ENCODE assay signal across 8 cellular contexts in genomic region chr11:66579017-66579606, GRCh38. TPM values are rescaled to one million over a fixed set of nuclear protein-coding genes. Genes with fewer than 3 reads are reported as not detected.
DNase-seq lines count a peak whose midpoint lies in the region; ATAC-seq and TF ChIP-seq lines count a peak whose summit lies in the region.

No MANE protein-coding gene starts in this region.

- no peak for ATAC-seq in GM18517 (IDR thresholded peaks at IDR 0.05; ENCODE audit: unreplicated experiment)

- DNase-seq in NCI-H345 (lab: John Stamatoyannopoulos, UW) (peak; percentile 54), NCI-H345 treated with DMSO at 0.1 percent for 48 hours (lab: John Stamatoyannopoulos, UW; ENCODE audit: unreplicated experiment) (no peak), NCI-H82 treated with DMSO at 0.1 percent for 48 hours (lab: John Stamatoyannopoulos, UW; ENCODE audit: unreplicated experiment) (peak; percentile 12), endodermal cell (peak; percentile 93), midbrain (lab: John Stamatoyannopoulos, UW) (peak; percentile 55)
- DNase-seq in activated CD8-positive, alpha-beta memory T cell treated with anti-CD3 and anti-CD28 coated beads, Interleukin-2, amount 50 U/mL, for 1 hour (ENCODE audit: extremely low read depth) = peak; percentile 55
- peak; percentile 53 to 68 for DNase-seq in stimulated activated CD8-positive, alpha-beta memory T cell treated with anti-CD3 and anti-CD28 coated beads, Interleukin-4, amount 100 ng/mL, for 1 hour (ENCODE audit: low read depth in 2 of 2, low spot score in 1 of 2)

- H3K27ac ChIP-seq in endodermal cell (ENCODE audit: low read depth, low read length) = no peak overlapping the region

- peaks cover 25% of the 10 kb centered on the region for H3K27me3 Mint-ChIP-seq in endodermal cell (ENCODE audit: insufficient read depth)

- peaks cover 11% of the 10 kb centered on the region for H3K9me3 ChIP-seq in endodermal cell (ENCODE audit: control insufficient read depth, low read length)

- H3K27me3 ChIP-seq in endodermal cell (ENCODE audit: control insufficient read depth, insufficient read depth, low read length, poor library complexity, severe bottlenecking) = no peaks in the 10 kb centered on the region

- peak; percentile 92 for TF ChIP-seq CTCF in endodermal cell (conservative IDR thresholded peaks at IDR 0.05)

- peaks cover 5% of the 10 kb centered on the region for H3K4me1 Mint-ChIP-seq in endodermal cell

- 35 to 36% methylated on average over 23 to 25 of the region's 25 CpGs for WGBS in endodermal cell (ENCODE audit: insufficient coverage in 1 of 2, insufficient read length in 1 of 2), 2 experiments

- H3K4me3 ChIP-seq in endodermal cell (ENCODE audit: low read length) = no peak overlapping the region

- H3K4me1 ChIP-seq in endodermal cell (ENCODE audit: control insufficient read depth, insufficient read depth, low read length) = no peaks in the 10 kb centered on the region

- no peak overlapping the region for H3K9ac ChIP-seq in endodermal cell (ENCODE audit: extremely low read depth, low read length, poor library complexity, severe bottlenecking)

- H3K36me3 Mint-ChIP-seq in endodermal cell (ENCODE audit: low read depth) = peaks cover 13% of the 10 kb centered on the region

- H3K27ac Mint-ChIP-seq in endodermal cell = no peak overlapping the region

- H3K9me3 Mint-ChIP-seq in endodermal cell = peaks cover 46% of the 10 kb centered on the region

- H3K36me3 ChIP-seq in endodermal cell (ENCODE audit: control insufficient read depth, insufficient read depth, low read length) = no peaks in the 10 kb centered on the region

- no peak overlapping the region for H3K4me3 Mint-ChIP-seq in endodermal cell

RNA-seq across cellular contexts. Expression of gene CTSF, which starts 10.7 kb away (rescaled TPM):
- 10 to 100 TPM in 1 of 2 donors, 1 to 10 TPM in 1; 5.0 to 18.6 TPM for total RNA-seq in endodermal cell
- 8.6 TPM for polyA plus RNA-seq in endodermal cell (2013, experiment 1 of 2)
- 7.7 TPM for polyA plus RNA-seq in endodermal cell (2013, experiment 2 of 2)

RNA-seq across cellular contexts. Expression of gene CCDC87, which starts 13.8 kb away (rescaled TPM):
- total RNA-seq in endodermal cell = 1 to 10 TPM in 1 of 2 donors, under 1 TPM in 1; 0.84 to 1.5 TPM
- 0.25 TPM for polyA plus RNA-seq in endodermal cell (2013, experiment 1 of 2)
- polyA plus RNA-seq in endodermal cell (2013, experiment 2 of 2) = 0.29 TPM

RNA-seq across cellular contexts. Expression of gene CCS, which starts 13.9 kb away (rescaled TPM):
- 10 to 100 TPM; 62.9 to 64.7 TPM for total RNA-seq in endodermal cell
- polyA plus RNA-seq in endodermal cell (2013, experiment 1 of 2) = 58.9 TPM
- polyA plus RNA-seq in endodermal cell (2013, experiment 2 of 2) = 51.7 TPM

RNA-seq across cellular contexts. Expression of gene ACTN3, which starts 32.4 kb away (rescaled TPM):
- total RNA-seq in endodermal cell = 1 to 10 TPM; 1.7 to 5.3 TPM
- polyA plus RNA-seq in endodermal cell (2013, experiment 1 of 2) = 11.3 TPM
- 10.7 TPM for polyA plus RNA-seq in endodermal cell (2013, experiment 2 of 2)

RNA-seq across cellular contexts. Expression of gene ZDHHC24, which starts 33.3 kb away (rescaled TPM):
- 10 to 100 TPM; 10.6 to 11.7 TPM for total RNA-seq in endodermal cell
- 7.0 TPM for polyA plus RNA-seq in endodermal cell (2013, experiment 1 of 2)
- polyA plus RNA-seq in endodermal cell (2013, experiment 2 of 2) = 7.0 TPM
